In the genomic region with DNA sequence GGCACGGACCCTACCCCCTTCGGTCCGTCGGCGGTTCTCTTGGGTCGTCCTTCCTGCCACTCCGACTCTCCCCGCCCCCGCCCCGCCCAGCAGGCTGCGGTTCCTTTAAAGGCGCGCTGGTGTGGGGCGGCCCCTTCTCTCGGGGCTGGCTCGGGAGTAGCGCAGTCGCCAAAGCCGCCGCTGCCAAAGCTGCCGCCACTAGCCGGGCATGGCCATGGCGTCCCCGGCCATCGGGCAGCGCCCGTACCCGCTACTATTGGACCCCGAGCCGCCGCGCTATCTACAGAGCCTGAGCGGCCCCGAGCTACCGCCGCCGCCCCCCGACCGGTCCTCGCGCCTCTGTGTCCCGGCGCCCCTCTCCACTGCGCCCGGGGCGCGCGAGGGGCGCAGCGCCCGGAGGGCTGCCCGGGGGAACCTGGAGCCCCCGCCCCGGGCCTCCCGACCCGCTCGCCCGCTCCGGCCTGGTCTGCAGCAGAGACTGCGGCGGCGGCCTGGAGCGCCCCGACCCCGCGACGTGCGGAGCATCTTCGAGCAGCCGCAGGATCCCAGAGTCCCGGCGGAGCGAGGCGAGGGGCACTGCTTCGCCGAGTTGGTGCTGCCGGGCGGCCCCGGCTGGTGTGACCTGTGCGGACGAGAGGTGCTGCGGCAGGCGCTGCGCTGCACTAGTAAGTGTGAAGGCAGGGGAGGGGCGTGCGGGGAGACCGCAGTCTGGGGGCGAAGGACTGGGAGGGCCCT, we compare ENCODE assay signal across 8 cellular contexts. TPM values are rescaled to one million over a fixed set of nuclear protein-coding genes. Genes with fewer than 3 reads are reported as not detected.
DNase-seq lines count a peak whose midpoint lies in the region; ATAC-seq, FAIRE-seq and TF ChIP-seq lines count a peak whose summit lies in the region.

A gene with protein sequence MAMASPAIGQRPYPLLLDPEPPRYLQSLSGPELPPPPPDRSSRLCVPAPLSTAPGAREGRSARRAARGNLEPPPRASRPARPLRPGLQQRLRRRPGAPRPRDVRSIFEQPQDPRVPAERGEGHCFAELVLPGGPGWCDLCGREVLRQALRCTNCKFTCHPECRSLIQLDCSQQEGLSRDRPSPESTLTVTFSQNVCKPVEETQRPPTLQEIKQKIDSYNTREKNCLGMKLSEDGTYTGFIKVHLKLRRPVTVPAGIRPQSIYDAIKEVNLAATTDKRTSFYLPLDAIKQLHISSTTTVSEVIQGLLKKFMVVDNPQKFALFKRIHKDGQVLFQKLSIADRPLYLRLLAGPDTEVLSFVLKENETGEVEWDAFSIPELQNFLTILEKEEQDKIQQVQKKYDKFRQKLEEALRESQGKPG (plus strand): TSS at position 137 of the 735 bp plus-strand sequence. CDS start 72 bp downstream, at position 209.

- H3K4me3 ChIP-seq in WI38 (ENCODE audit: low read depth, low read length): peak within 1 kb of the TSS; percentile 60
- H3K4me3 ChIP-seq in breast epithelium: peak within 1 kb of the TSS; percentile 64 to 94 (median 77)
- peak within 1 kb of the TSS; percentile 45 to 68 (median 66) for H3K4me3 ChIP-seq in keratinocyte (ENCODE audit: control insufficient read depth in 2 of 3, extremely low read depth in 1 of 3, insufficient read depth in 2 of 3, low read depth in 1 of 3, low read length in 3 of 3)

- no peak for TF ChIP-seq POLR2A in breast epithelium (IDR thresholded peaks at IDR 0.05)

- H3K4me1 ChIP-seq in breast epithelium: peaks cover 0 to 1% of the 10 kb centered on the region in 2 donors
- H3K4me1 ChIP-seq in keratinocyte (ENCODE audit: control insufficient read depth, extremely low read depth, insufficient read depth, low read length): peaks cover 61% of the 10 kb centered on the region

- H3K4me2 ChIP-seq in keratinocyte (ENCODE audit: control insufficient read depth, extremely low read depth, insufficient read depth, low read depth, low read length): peak within 1 kb of the TSS; percentile 67

- peak within 1 kb of the TSS; percentile 52 to 56 for H3K27ac ChIP-seq in breast epithelium
- H3K27ac ChIP-seq in keratinocyte (ENCODE audit: control insufficient read depth, insufficient read depth, low read length): peak within 1 kb of the TSS; percentile 20

- H3K9me1 ChIP-seq in keratinocyte (ENCODE audit: control insufficient read depth, extremely low read depth, insufficient read depth, low read length): peaks cover 2% of the 10 kb centered on the region

- no peak for TF ChIP-seq CTCF in WI38 (IDR thresholded peaks at IDR 0.05; ENCODE audit: low read depth, low read length)
- no peak for TF ChIP-seq CTCF in breast epithelium (IDR thresholded peaks at IDR 0.05)
- no peak for TF ChIP-seq CTCF in keratinocyte (optimal IDR thresholded peaks at IDR 0.05 in 1 of 3, IDR thresholded peaks at IDR 0.05 in 1 of 3, conservative IDR thresholded peaks at IDR 0.05 in 1 of 3; ENCODE audit: extremely low read depth in 1 of 3, insufficient read depth in 2 of 3, low read length in 3 of 3)

- peak within 1 kb of the TSS; percentile 60 for H3K9ac ChIP-seq in keratinocyte (ENCODE audit: control insufficient read depth, extremely low read depth, insufficient read depth, low read length)

- H2AFZ ChIP-seq in keratinocyte (ENCODE audit: control insufficient read depth, low read length): peak within 1 kb of the TSS; percentile 81

- ATAC-seq in GM21526 (IDR thresholded peaks at IDR 0.05; ENCODE audit: low FRiP score, unreplicated experiment) (peak; percentile 61), HG03565 (IDR thresholded peaks at IDR 0.05; ENCODE audit: unreplicated experiment) (no peak)

- no peaks in the 10 kb centered on the region for H4K20me1 ChIP-seq in keratinocyte (ENCODE audit: control insufficient read depth, extremely low read depth, insufficient read depth, low read length)

- no peaks in the 10 kb centered on the region for H3K9me3 ChIP-seq in breast epithelium
- no peaks in the 10 kb centered on the region for H3K9me3 ChIP-seq in keratinocyte (ENCODE audit: control insufficient read depth, low read depth, low read length)

- dilution Hi-C loops in keratinocyte (cut with MboI; ENCODE audit: extremely low pct_ligation_motif_present, low sequenced_read_pairs): no loop called here

- FAIRE-seq in keratinocyte (lab: Jason Lieb, UNC): no peak

- intact Hi-C loops in breast epithelium (cut with DNase I; ENCODE audit: low total_unique reads): no loop called here

- peak; percentile 62 for DNase-seq in COLO668 (lab: John Stamatoyannopoulos, UW; ENCODE audit: unreplicated experiment)
- peak; percentile 74 for DNase-seq in M059J (ENCODE audit: low read depth)
- peak; percentile 86 to 91 for DNase-seq in breast epithelium (ENCODE audit: low spot score in 2 of 2)
- no peak for DNase-seq in keratinocyte (ENCODE audit: low read depth, low spot score)
- peak; percentile 58 to 79 for DNase-seq in stimulated activated CD4-positive, alpha-beta T cell treated with anti-CD3 and anti-CD28 coated beads, Interleukin-15, amount 100 ng/mL, for 48 hours (ENCODE audit: low read depth in 2 of 2)

- H3K36me3 ChIP-seq in breast epithelium (no peaks in the 10 kb centered on the region), keratinocyte (ENCODE audit: control insufficient read depth in 2 of 2, extremely low read depth in 1 of 2, insufficient read depth in 2 of 2, low read length in 2 of 2) (no peaks in the 10 kb centered on the region)

- H3K79me2 ChIP-seq in keratinocyte (ENCODE audit: control insufficient read depth, insufficient read depth, low read length): no peaks in the 10 kb centered on the region

- H3K27me3 ChIP-seq in breast epithelium: no peaks in the 10 kb centered on the region
- H3K27me3 ChIP-seq in keratinocyte (ENCODE audit: control insufficient read depth, extremely low read depth, insufficient read depth, low read length): no peaks in the 10 kb centered on the region

RNA-seq across cellular contexts. Expression of the gene that starts here (rescaled TPM):
- total RNA-seq in M059J (2014; rRNA removed; shearing (Covaris generic)): 1.6 and 4.1 TPM in 2 replicates
- 10 to 100 TPM; 11.0 to 17.0 (median 11.1) TPM for total RNA-seq in breast epithelium
- polyA plus RNA-seq in keratinocyte: 2.1 to 2.5 TPM (median 2.4 TPM) in 3 replicates
- polyA plus RNA-seq in keratinocyte (2011; ENCODE audit: low read depth): 16.8 TPM
- polyA plus RNA-seq in keratinocyte (2011; cell fraction: cytosol; rRNA removed): 2.6 and 3.1 TPM in 2 replicates
- polyA plus RNA-seq in keratinocyte (2011; cell fraction: nucleus; rRNA removed): 5.8 and 5.9 TPM in 2 replicates
- polyA plus RNA-seq in keratinocyte (2012; ENCODE audit: low replicate concordance): 2.0 and 28.9 TPM in 2 replicates
- polyA minus RNA-seq in keratinocyte: 3.2 to 6.7 TPM (median 3.9 TPM) in 3 replicates
- polyA minus RNA-seq in keratinocyte (2011; cell fraction: cytosol; rRNA and poly(A)+ RNA removed): 4.4 TPM
- 3.1 and 6.7 TPM in 2 replicates for polyA minus RNA-seq in keratinocyte (2011; cell fraction: nucleus; rRNA and poly(A)+ RNA removed)
